Comparison of ENCODE assay signal across 8 cellular contexts in the genomic region with DNA sequence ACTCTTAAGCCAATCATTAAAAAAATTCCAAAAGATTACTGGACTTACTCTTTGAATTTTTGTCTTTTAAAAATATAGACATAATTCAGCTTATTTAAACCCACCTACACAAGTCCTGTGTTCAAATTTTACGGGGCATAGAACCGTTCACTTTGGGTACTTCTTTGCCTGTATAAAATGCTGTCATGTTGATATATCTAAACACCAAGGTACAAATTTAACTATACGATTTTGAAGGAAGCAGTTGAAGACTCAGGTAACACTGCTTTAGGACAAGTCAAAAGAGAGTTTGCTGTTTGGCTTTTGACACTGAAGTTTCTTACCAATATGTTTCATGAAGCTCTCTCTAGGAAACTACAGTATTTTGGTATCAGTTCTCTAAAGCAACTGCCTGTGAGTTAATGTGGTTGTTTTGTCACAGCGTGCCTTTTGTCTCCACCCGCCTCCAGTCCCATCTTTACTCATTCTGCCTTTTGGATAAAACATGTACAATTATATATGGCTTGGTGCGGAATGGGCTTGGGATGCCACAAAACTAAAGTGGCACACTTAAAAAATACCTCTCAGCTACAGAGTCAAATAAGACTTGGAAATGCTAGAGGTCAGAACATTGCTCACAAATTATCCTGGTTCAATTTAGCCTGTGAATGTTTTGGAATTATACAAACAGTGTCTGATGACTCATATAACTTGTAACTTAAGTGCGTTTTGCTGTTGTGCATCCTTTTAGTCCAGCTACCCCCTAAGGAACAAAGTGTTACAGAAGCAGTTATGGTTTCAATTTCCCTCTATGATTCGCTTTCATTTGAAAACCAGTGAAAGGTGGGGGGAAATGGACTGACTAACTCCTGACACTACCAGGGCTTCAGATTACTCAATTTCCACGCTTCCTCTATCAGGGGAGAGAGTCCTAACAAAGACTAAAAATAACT. TPM values are rescaled to one million over a fixed set of nuclear protein-coding genes. Genes with fewer than 3 reads are reported as not detected.
DNase-seq lines count a peak whose midpoint lies in the region; ATAC-seq and TF ChIP-seq lines count a peak whose summit lies in the region.

No MANE protein-coding gene starts in this region.

- 0 out of 2 replicates have a peak, but pooled peaks cover 2% of the 10 kb centered on the region for H3K36me3 ChIP-seq in SJCRH30
- no peaks in the 10 kb centered on the region for H3K36me3 ChIP-seq in mucosa of descending colon (ENCODE audit: low read depth)
- H3K36me3 ChIP-seq in CD8-positive, alpha-beta T cell (ENCODE audit: insufficient read depth, low read length), result no peaks in the 10 kb centered on the region

- ATAC-seq in natural killer cell treated with Interleukin-12 subunit alpha and Interleukin-12 subunit beta and Interleukin-15 and Interleukin-18, amount 100 ng/mL, for 72 hours, result peak; percentile 76 to 77
- ATAC-seq in natural killer cell, result no peak
- ATAC-seq in HG03095 (IDR thresholded peaks at IDR 0.05; ENCODE audit: unreplicated experiment), result peak; percentile 91
- peak; percentile 46 for ATAC-seq in mucosa of descending colon
- ATAC-seq in CD8-positive, alpha-beta T cell, result no peak

- TF ChIP-seq CTCF in natural killer cell (IDR thresholded peaks at IDR 0.05) (no peak), mucosa of descending colon (IDR thresholded peaks at IDR 0.05) (no peak)
- TF ChIP-seq CTCF in CD8-positive, alpha-beta T cell (IDR thresholded peaks at IDR 0.05), result no peak

- H3K27me3 ChIP-seq in SJCRH30, result no peaks in the 10 kb centered on the region
- H3K27me3 ChIP-seq in CD8-positive, alpha-beta T cell (ENCODE audit: insufficient read depth, low read length), result no peaks in the 10 kb centered on the region

- H3K4me3 Mint-ChIP-seq in natural killer cell treated with Interleukin-12 subunit alpha and Interleukin-12 subunit beta and Interleukin-15 and Interleukin-18, amount 100 ng/mL, for 72 hours, result peak overlapping the region; percentile 8
- H3K4me3 Mint-ChIP-seq in natural killer cell, result no peak overlapping the region
- H3K4me3 Mint-ChIP-seq in CD8-positive, alpha-beta T cell, result no peak overlapping the region

- peaks cover 6 to 10% of the 10 kb centered on the region in 2 donors for H3K4me1 Mint-ChIP-seq in natural killer cell treated with Interleukin-12 subunit alpha and Interleukin-12 subunit beta and Interleukin-15 and Interleukin-18, amount 100 ng/mL, for 72 hours (ENCODE audit: low read depth in 2 of 2)
- H3K4me1 Mint-ChIP-seq in natural killer cell, result no peaks in the 10 kb centered on the region
- no peaks in the 10 kb centered on the region for H3K4me1 Mint-ChIP-seq in CD8-positive, alpha-beta T cell (ENCODE audit: low read depth)

- H3K4me1 ChIP-seq in SJCRH30, result peaks cover 41% of the 10 kb centered on the region
- H3K4me1 ChIP-seq in mucosa of descending colon (ENCODE audit: low read depth), result no peaks in the 10 kb centered on the region
- H3K4me1 ChIP-seq in CD8-positive, alpha-beta T cell (ENCODE audit: insufficient read depth, low read length), result no peaks in the 10 kb centered on the region

- H3K4me3 ChIP-seq in SJCRH30 (peak overlapping the region; percentile 15), mucosa of descending colon (no peak overlapping the region)
- no peak overlapping the region for H3K4me3 ChIP-seq in CD8-positive, alpha-beta T cell (ENCODE audit: low read depth, low read length)

- no peaks in the 10 kb centered on the region for H3K9me3 Mint-ChIP-seq in natural killer cell treated with Interleukin-12 subunit alpha and Interleukin-12 subunit beta and Interleukin-15 and Interleukin-18, amount 100 ng/mL, for 72 hours
- H3K9me3 Mint-ChIP-seq in natural killer cell, result no peaks in the 10 kb centered on the region
- peaks cover 3% of the 10 kb centered on the region for H3K9me3 Mint-ChIP-seq in CD8-positive, alpha-beta T cell

- no peaks in the 10 kb centered on the region for H3K9me3 ChIP-seq in SJCRH30 (replicated peaks)
- H3K9me3 ChIP-seq in mucosa of descending colon, result no peaks in the 10 kb centered on the region
- H3K9me3 ChIP-seq in CD8-positive, alpha-beta T cell (ENCODE audit: low read length), result no peaks in the 10 kb centered on the region

- CTCF ChIA-PET in CD8-positive, alpha-beta T cell (lab: Charles Lee), result no interaction called here

- H3K27me3 Mint-ChIP-seq in natural killer cell treated with Interleukin-12 subunit alpha and Interleukin-12 subunit beta and Interleukin-15 and Interleukin-18, amount 100 ng/mL, for 72 hours, result peaks cover 2 to 3% of the 10 kb centered on the region in 2 donors
- peaks cover 0 to 3% of the 10 kb centered on the region in 2 donors for H3K27me3 Mint-ChIP-seq in natural killer cell (ENCODE audit: low read depth in 2 of 2)
- H3K27me3 Mint-ChIP-seq in CD8-positive, alpha-beta T cell (ENCODE audit: low read depth), result no peaks in the 10 kb centered on the region

- H3K27ac ChIP-seq in SJCRH30, result peak overlapping the region; percentile 91
- no peak overlapping the region for H3K27ac ChIP-seq in CD8-positive, alpha-beta T cell (ENCODE audit: low read depth, low read length)

- no peaks in the 10 kb centered on the region for H3K36me3 Mint-ChIP-seq in natural killer cell treated with Interleukin-12 subunit alpha and Interleukin-12 subunit beta and Interleukin-15 and Interleukin-18, amount 100 ng/mL, for 72 hours
- H3K36me3 Mint-ChIP-seq in natural killer cell, result no peaks in the 10 kb centered on the region
- no peaks in the 10 kb centered on the region for H3K36me3 Mint-ChIP-seq in CD8-positive, alpha-beta T cell

- intact Hi-C loops in natural killer cell (cut with micrococcal nuclease) (no loop called here), mucosa of descending colon (cut with DNase I, micrococcal nuclease) (no loop called here)
- intact Hi-C loops in CD8-positive, alpha-beta T cell (cut with DNase I, micrococcal nuclease), result no loop called here

- H3K27ac Mint-ChIP-seq in natural killer cell treated with Interleukin-12 subunit alpha and Interleukin-12 subunit beta and Interleukin-15 and Interleukin-18, amount 100 ng/mL, for 72 hours, result no peak overlapping the region
- no peak overlapping the region for H3K27ac Mint-ChIP-seq in natural killer cell
- no peak overlapping the region for H3K27ac Mint-ChIP-seq in CD8-positive, alpha-beta T cell

- DNase-seq in natural killer cell treated with Interleukin-12 subunit alpha and Interleukin-12 subunit beta and Interleukin-15 and Interleukin-18, amount 100 ng/mL, for 72 hours (ENCODE audit: low spot score), result no peak
- DNase-seq in natural killer cell, result no peak
- DNase-seq in SJCRH30, result peak; percentile 42 to 86
- no peak for DNase-seq in mucosa of descending colon
- DNase-seq in CD8-positive, alpha-beta T cell, result no peak
- no peak for DNase-seq in NCI-H345 (lab: John Stamatoyannopoulos, UW)
- no peak for DNase-seq in NCI-H2081 (lab: John Stamatoyannopoulos, UW)

- POLR2A ChIA-PET in CD8-positive, alpha-beta T cell (lab: Charles Lee), result no interaction called here

RNA-seq across cellular contexts. Expression of a gene that starts 38.7 kb away (rescaled TPM):
- under 1 TPM; 0.26 to 0.45 TPM for total RNA-seq in natural killer cell treated with Interleukin-12 subunit alpha and Interleukin-12 subunit beta and Interleukin-15 and Interleukin-18, amount 100 ng/mL, for 72 hours
- total RNA-seq in natural killer cell (1 to 10 TPM in 1 of 3 donors, under 1 TPM in 2; 0.45 to 1.9 (median 0.55) TPM), mucosa of descending colon (under 1 TPM; 0.28 to 0.43 (median 0.43) TPM)
- 13.6 and 15.5 TPM in 2 replicates for total RNA-seq in SJCRH30 (2014; rRNA removed; shearing (Covaris generic))
- not detected for total RNA-seq in CD8-positive, alpha-beta T cell

Comparison
In these comparisons a context has a peak if more than half of its experiments do, and no peak if none do; other contexts are left out.
1. ATAC-seq: peak in natural killer cell treated with Interleukin-12 subunit alpha and Interleukin-12 subunit beta and Interleukin-15 and Interleukin-18, amount 100 ng/mL, for 72 hours (2 of 2), HG03095 (single experiment) and mucosa of descending colon (single experiment); none in natural killer cell (0 of 3) and CD8-positive, alpha-beta T cell (single experiment).
2. DNase-seq: peak in SJCRH30 (2 of 2); none in natural killer cell treated with Interleukin-12 subunit alpha and Interleukin-12 subunit beta and Interleukin-15 and Interleukin-18, amount 100 ng/mL, for 72 hours (single experiment), natural killer cell (single experiment), mucosa of descending colon (0 of 3), CD8-positive, alpha-beta T cell (0 of 7), NCI-H345 (single experiment) and NCI-H2081 (0 of 2).